Comparison of ENCODE assay signal across 8 cellular contexts in genomic region chr16:75265911-75266701, GRCh38. TPM values are rescaled to one million over a fixed set of nuclear protein-coding genes. Genes with fewer than 3 reads are reported as not detected.
DNase-seq lines count a peak whose midpoint lies in the region; ATAC-seq and TF ChIP-seq lines count a peak whose summit lies in the region.

No MANE protein-coding gene starts in this region.

- CTCF ChIA-PET in HEK293T (lab: Yijun Ruan, JAX): no interaction called here

- POLR2A ChIA-PET in HEK293T (lab: Yijun Ruan, JAX): interaction anchor here (0.5 to 1.4 kb wide), 6 partner anchors 10 to 84 kb away, joined by 3 to 4 read pairs (median 3); no protein-coding TSS in a partner anchor

- no peaks in the 10 kb centered on the region for H3K27me3 ChIP-seq in ACC112 (ENCODE audit: insufficient read depth, low read length)
- no peaks in the 10 kb centered on the region for H3K27me3 ChIP-seq in right cardiac atrium (ENCODE audit: control insufficient read depth, insufficient read depth)

- H3K27ac ChIP-seq in ACC112 (ENCODE audit: low read depth, low read length) (peak overlapping the region; percentile 82; the same call in 1 of the 2 replicates), right cardiac atrium (ENCODE audit: low read length) (peak overlapping the region; percentile 86)

- H3K4me3 ChIP-seq in ACC112 (ENCODE audit: low read depth, low read length): peak overlapping the region; percentile 99
- peak overlapping the region; percentile 52 for H3K4me3 ChIP-seq in GM12864 (ENCODE audit: low read depth, low read length)
- H3K4me3 ChIP-seq in right cardiac atrium (ENCODE audit: low read length): peak overlapping the region; percentile 68

- no peak for DNase-seq in GM12864 (ENCODE audit: low read depth)
- peak; percentile 93 for DNase-seq in HEK293T (ENCODE audit: extremely low spot score)
- DNase-seq in NCI-H1092 treated with DMSO at 0.1 percent for 48 hours (lab: John Stamatoyannopoulos, UW): peak; percentile 20
- DNase-seq in amygdala (lab: John Stamatoyannopoulos, UW): peak in 42 of 56 donors; percentile 29 to 82 (median 62)
- peak; percentile 78 to 92 (median 91) for DNase-seq in right cardiac atrium
- DNase-seq in pons (ENCODE audit: low spot score): peak; percentile 38
- DNase-seq in stimulated activated naive CD4-positive, alpha-beta T cell treated with Interleukin-2 at 50 U/mL for 16 hours (lab: John Stamatoyannopoulos, UW): no peak

- H3K36me3 ChIP-seq in ACC112 (ENCODE audit: insufficient read depth, low read length): no peaks in the 10 kb centered on the region

- H3K9me3 ChIP-seq in right cardiac atrium (ENCODE audit: control insufficient read depth, low read length): no peaks in the 10 kb centered on the region

- 10% methylated on average over 62 of the region's 62 CpGs for WGBS in right cardiac atrium

- H3K4me1 ChIP-seq in ACC112 (ENCODE audit: control insufficient read depth, insufficient read depth, low read length, unreplicated experiment) (peaks cover 43% of the 10 kb centered on the region), right cardiac atrium (ENCODE audit: control insufficient read depth, insufficient read depth, low read length) (peaks cover 29% of the 10 kb centered on the region)

- peak; percentile 59 to 66 for ATAC-seq in right cardiac atrium

- intact Hi-C loops in right cardiac atrium (cut with DNase I): no loop called here

- H2AFZ ChIP-seq in ACC112 (ENCODE audit: low read length, unreplicated experiment): peak overlapping the region; percentile 91

- peaks cover 46% of the 10 kb centered on the region for H3K79me2 ChIP-seq in ACC112 (ENCODE audit: control insufficient read depth, insufficient read depth, low read length, unreplicated experiment)

- TF ChIP-seq CTCF in GM12864 (IDR thresholded peaks at IDR 0.05; ENCODE audit: low read depth, low read length, missing control alignments): no peak

TF ChIP-seq in HEK293T, 16 proteins besides CTCF, POLR2A, EP300 and RAD21:
- no peak for TF ChIP-seq BHLHE40 (IDR thresholded peaks at IDR 0.05; ENCODE audit: borderline replicate concordance)
- TF ChIP-seq FOXM1 (IDR thresholded peaks at IDR 0.05; ENCODE audit: borderline replicate concordance): no peak

RNA-seq across cellular contexts. Expression of gene BCAR1, which starts 14.7 kb away (rescaled TPM):
- total RNA-seq in right cardiac atrium: 10 to 100 TPM; 58.1 to 68.8 (median 68.0) TPM
- polyA plus RNA-seq in right cardiac atrium: 53.1 TPM

RNA-seq across cellular contexts. Expression of gene CTRB1, which starts 47.3 kb away (rescaled TPM):
- total RNA-seq in right cardiac atrium: under 1 TPM in 1 of 4 donors, not detected in 3; 0.62 TPM
- 0.27 TPM for polyA plus RNA-seq in right cardiac atrium

RNA-seq across cellular contexts. Expression of gene CTRB2, which starts 59.1 kb away (rescaled TPM):
- total RNA-seq in right cardiac atrium: 1 to 10 TPM in 1 of 4 donors, not detected in 3; 2.9 TPM
- 0.14 TPM for polyA plus RNA-seq in right cardiac atrium

Comparison
In these comparisons a context has a peak if more than half of its experiments do, and no peak if none do; other contexts are left out.
1. DNase-seq: peak in HEK293T (single experiment), NCI-H1092 treated with DMSO at 0.1 percent for 48 hours (single experiment), amygdala (42 of 56), right cardiac atrium (3 of 3) and pons (single experiment); none in GM12864 (single experiment) and stimulated activated naive CD4-positive, alpha-beta T cell treated with Interleukin-2 at 50 U/mL for 16 hours (single experiment).
2. Peak in every context shown above with its lines, with median percentiles within 50 percentile points of each other: H3K4me3 ChIP-seq.